In genomic region chr3:194277547-194278091, GRCh38 we compare ENCODE assay signal across 11 cellular contexts.
DNase-seq lines count a peak whose midpoint lies in the region; ATAC-seq and TF ChIP-seq lines count a peak whose summit lies in the region.
"Had no signal": no experiment of that assay in that cellular context is flagged by ENCODE, and none has a peak within 500 bp of the region (broad histone marks: within the 10 kb centered on the region; RNA-seq: fewer than 3 reads in every experiment).

No MANE protein-coding gene starts in this region.

- no peaks in the 10 kb centered on the region for H3K9me3 Mint-ChIP-seq in activated CD4-positive, alpha-beta memory T cell treated with anti-CD3 and anti-CD28 coated beads for 36 hours
- peaks cover 2% of the 10 kb centered on the region for H3K9me3 Mint-ChIP-seq in activated CD4-positive, alpha-beta memory T cell treated with anti-CD3 and anti-CD28 coated beads, Interleukin-2, amount 10 ng/mL, durations not matched to agents 7 days and 5 days
- H3K9me3 Mint-ChIP-seq in Calu3 (ENCODE audit: low read depth, unreplicated experiment) (no peaks in the 10 kb centered on the region), HFFc6 (0 out of 2 replicates have a peak, but pooled peaks cover 3% of the 10 kb centered on the region)

- H3K4me1 Mint-ChIP-seq in activated CD4-positive, alpha-beta memory T cell treated with anti-CD3 and anti-CD28 coated beads for 36 hours (ENCODE audit: low read depth) = no peaks in the 10 kb centered on the region
- peaks cover 12% of the 10 kb centered on the region for H3K4me1 Mint-ChIP-seq in activated CD4-positive, alpha-beta memory T cell treated with anti-CD3 and anti-CD28 coated beads, Interleukin-2, amount 10 ng/mL, durations not matched to agents 7 days and 5 days
- H3K4me1 Mint-ChIP-seq in Calu3 (ENCODE audit: low read depth, unreplicated experiment) (peaks cover 30% of the 10 kb centered on the region), HFFc6 (ENCODE audit: low read depth) (peaks cover 11% of the 10 kb centered on the region; the same call in 1 of the 2 replicates)

- no peaks in the 10 kb centered on the region for H3K9me3 ChIP-seq in muscle layer of colon (ENCODE audit: low read length)
- H3K9me3 ChIP-seq in upper lobe of right lung = no peaks in the 10 kb centered on the region

- peak overlapping the region; percentile 19 for H3K9ac ChIP-seq in muscle layer of colon (ENCODE audit: low read length)

- H3K36me3 ChIP-seq in muscle layer of colon (ENCODE audit: insufficient read depth, low read length) (no peaks in the 10 kb centered on the region), upper lobe of right lung (no peaks in the 10 kb centered on the region)

- no peak overlapping the region for H3K4me3 Mint-ChIP-seq in activated CD4-positive, alpha-beta memory T cell treated with anti-CD3 and anti-CD28 coated beads for 36 hours
- no peak overlapping the region for H3K4me3 Mint-ChIP-seq in activated CD4-positive, alpha-beta memory T cell treated with anti-CD3 and anti-CD28 coated beads, Interleukin-2, amount 10 ng/mL, durations not matched to agents 7 days and 5 days
- H3K4me3 Mint-ChIP-seq in Calu3 (ENCODE audit: low read depth, unreplicated experiment) = no peak overlapping the region
- no peak overlapping the region for H3K4me3 Mint-ChIP-seq in HFFc6

- intact Hi-C loops in activated CD4-positive, alpha-beta memory T cell treated with anti-CD3 and anti-CD28 coated beads for 36 hours (cut with micrococcal nuclease) = no loop called here
- intact Hi-C loops in upper lobe of right lung (cut with DNase I) (no loop called here), Calu3 (cut with micrococcal nuclease; ENCODE audit: unreplicated experiment) (no loop called here)

- peak overlapping the region; percentile 81 for H3K27ac ChIP-seq in muscle layer of colon (ENCODE audit: low read depth, low read length)
- H3K27ac ChIP-seq in upper lobe of right lung = peak overlapping the region; percentile 47

- peaks cover 2% of the 10 kb centered on the region for H3K27me3 Mint-ChIP-seq in activated CD4-positive, alpha-beta memory T cell treated with anti-CD3 and anti-CD28 coated beads for 36 hours
- peaks cover 14% of the 10 kb centered on the region for H3K27me3 Mint-ChIP-seq in activated CD4-positive, alpha-beta memory T cell treated with anti-CD3 and anti-CD28 coated beads, Interleukin-2, amount 10 ng/mL, durations not matched to agents 7 days and 5 days
- peaks cover 28% of the 10 kb centered on the region for H3K27me3 Mint-ChIP-seq in Calu3 (ENCODE audit: unreplicated experiment)
- H3K27me3 Mint-ChIP-seq in HFFc6 (ENCODE audit: insufficient read depth) = peaks cover 45% of the 10 kb centered on the region

- peaks cover 44% of the 10 kb centered on the region for H3K4me1 ChIP-seq in muscle layer of colon (ENCODE audit: insufficient read depth, low read length)
- H3K4me1 ChIP-seq in upper lobe of right lung = peaks cover 26% of the 10 kb centered on the region

- BruUV-seq in Calu3 (replicated peaks; lab: Mats Ljungman, UMichigan) = no TSS peak

- H3K36me3 Mint-ChIP-seq in activated CD4-positive, alpha-beta memory T cell treated with anti-CD3 and anti-CD28 coated beads for 36 hours = no peaks in the 10 kb centered on the region
- H3K36me3 Mint-ChIP-seq in activated CD4-positive, alpha-beta memory T cell treated with anti-CD3 and anti-CD28 coated beads, Interleukin-2, amount 10 ng/mL, durations not matched to agents 7 days and 5 days (ENCODE audit: low read depth) = no peaks in the 10 kb centered on the region
- peaks cover 15% of the 10 kb centered on the region for H3K36me3 Mint-ChIP-seq in Calu3 (ENCODE audit: insufficient read depth, unreplicated experiment)
- no peaks in the 10 kb centered on the region for H3K36me3 Mint-ChIP-seq in HFFc6 (ENCODE audit: low read depth)

- no peak overlapping the region for H3K27ac Mint-ChIP-seq in activated CD4-positive, alpha-beta memory T cell treated with anti-CD3 and anti-CD28 coated beads for 36 hours
- H3K27ac Mint-ChIP-seq in activated CD4-positive, alpha-beta memory T cell treated with anti-CD3 and anti-CD28 coated beads, Interleukin-2, amount 10 ng/mL, durations not matched to agents 7 days and 5 days = no peak overlapping the region
- no peak overlapping the region for H3K27ac Mint-ChIP-seq in Calu3 (ENCODE audit: unreplicated experiment)
- H3K27ac Mint-ChIP-seq in HFFc6 = no peak overlapping the region

- POLR2A ChIA-PET in activated CD4-positive, alpha-beta memory T cell treated with anti-CD3 and anti-CD28 coated beads for 36 hours (lab: Charles Lee) = no interaction called here
- POLR2A ChIA-PET in activated CD4-positive, alpha-beta memory T cell treated with anti-CD3 and anti-CD28 coated beads, Interleukin-2, amount 10 ng/mL, durations not matched to agents 7 days and 5 days (lab: Charles Lee) = no interaction called here

- no peaks in the 10 kb centered on the region for H3K27me3 ChIP-seq in muscle layer of colon (ENCODE audit: control insufficient read depth in 1 of 2, insufficient read depth in 2 of 2, low read length in 2 of 2)
- H3K27me3 ChIP-seq in upper lobe of right lung = no peaks in the 10 kb centered on the region

- no peak overlapping the region for H3K4me3 ChIP-seq in muscle layer of colon (ENCODE audit: low read depth in 1 of 2, low read length in 2 of 2)
- no peak overlapping the region for H3K4me3 ChIP-seq in upper lobe of right lung

- TF ChIP-seq CTCF in upper lobe of right lung (IDR thresholded peaks at IDR 0.05) (no peak), Calu3 (IDR thresholded peaks at IDR 0.05; ENCODE audit: unreplicated experiment) (no peak), HFFc6 (IDR thresholded peaks at IDR 0.05) (no peak)

- CTCF ChIA-PET in activated CD4-positive, alpha-beta memory T cell treated with anti-CD3 and anti-CD28 coated beads for 36 hours (lab: Charles Lee) = no interaction called here
- CTCF ChIA-PET in activated CD4-positive, alpha-beta memory T cell treated with anti-CD3 and anti-CD28 coated beads, Interleukin-2, amount 10 ng/mL, durations not matched to agents 7 days and 5 days (lab: Charles Lee) = no interaction called here
- CTCF ChIA-PET in Calu3 (lab: Charles Lee) = interaction anchor here (1.2 kb wide), 1 partner anchor 10 kb away, joined by 4 read pairs; no protein-coding TSS in a partner anchor

- ATAC-seq in upper lobe of right lung = peak; percentile 12

- DNase-seq in activated CD4-positive, alpha-beta memory T cell treated with anti-CD3 and anti-CD28 coated beads for 36 hours = peak; percentile 3
- no peak for DNase-seq in activated CD4-positive, alpha-beta memory T cell treated with anti-CD3 and anti-CD28 coated beads, Interleukin-2, amount 10 ng/mL, durations not matched to agents 7 days and 5 days
- DNase-seq in fibroblast of gingiva (ENCODE audit: low read depth) (peak; percentile 90), upper lobe of right lung (peak; percentile 65), NCI-H748 (lab: John Stamatoyannopoulos, UW; ENCODE audit: unreplicated experiment) (no peak), Calu3 (no peak), HFFc6 (no peak)
- DNase-seq: foreskin melanocyte; NCI-H524 treated with DMSO at 0.1 percent for 48 hours; stimulated activated CD4-positive, alpha-beta T cell treated with anti-CD3 and anti-CD28 coated beads, Interleukin-2, amount 100 ng/mL, for 48 hours had no signal

Comparison
In these comparisons a context has a peak if more than half of its experiments do, and no peak if none do; other contexts are left out.
1. DNase-seq: peak in activated CD4-positive, alpha-beta memory T cell treated with anti-CD3 and anti-CD28 coated beads for 36 hours (single experiment), fibroblast of gingiva (single experiment) and upper lobe of right lung (single experiment); none in activated CD4-positive, alpha-beta memory T cell treated with anti-CD3 and anti-CD28 coated beads, Interleukin-2, amount 10 ng/mL, durations not matched to agents 7 days and 5 days (single experiment), NCI-H748 (single experiment), Calu3 (single experiment) and HFFc6 (single experiment).